In the genomic region with DNA sequence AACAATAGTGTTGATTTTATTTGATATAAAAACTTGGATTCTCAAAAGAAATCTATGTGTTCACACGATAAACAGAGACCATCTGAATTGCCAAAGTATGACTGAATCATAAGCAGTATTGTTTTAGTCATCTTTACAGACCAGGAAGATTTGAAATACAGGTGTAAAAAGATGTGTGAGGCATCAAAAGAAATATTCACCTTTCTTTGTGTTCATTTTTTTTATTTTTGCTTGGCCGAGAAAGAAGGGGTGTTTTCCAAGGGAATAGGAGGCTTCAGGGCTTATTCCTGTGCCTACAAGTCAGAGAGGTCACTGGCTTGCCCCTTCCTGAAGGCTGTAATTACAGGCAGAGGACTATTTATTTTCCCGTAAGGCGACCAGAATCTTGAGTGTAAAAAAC, we compare ENCODE assay signal across 19 cellular contexts.
"Had no signal": no experiment of that assay in that cellular context is flagged by ENCODE, and none has a peak within 500 bp of the region (broad histone marks: within the 10 kb centered on the region; RNA-seq: fewer than 3 reads in every experiment).

No MANE protein-coding gene starts in this region.

- H3K36me3 ChIP-seq: adrenal gland, prostate gland, upper lobe of right lung had no signal

- H3K9me3 Mint-ChIP-seq: activated CD4-positive, alpha-beta memory T cell treated with anti-CD3 and anti-CD28 coated beads, Interleukin-2, amount 10 ng/mL, durations not matched to agents 7 days and 5 days; activated naive CD4-positive, alpha-beta T cell treated with anti-CD3 and anti-CD28 coated beads, Interleukin-2, amount 50 U/mL, for 24 hours; activated T-cell treated with anti-CD3 and anti-CD28 coated beads, Interleukin-2, amount 50 U/mL, for 4 hours; natural killer cell; WTC11 had no signal

- H3K36me3 Mint-ChIP-seq: activated naive CD4-positive, alpha-beta T cell treated with anti-CD3 and anti-CD28 coated beads, Interleukin-2, amount 50 U/mL, for 24 hours; natural killer cell; WTC11 had no signal

- FAIRE-seq: colon had no signal

- H3K4me1 Mint-ChIP-seq: activated CD4-positive, alpha-beta memory T cell treated with anti-CD3 and anti-CD28 coated beads, Interleukin-2, amount 10 ng/mL, durations not matched to agents 7 days and 5 days; activated naive CD4-positive, alpha-beta T cell treated with anti-CD3 and anti-CD28 coated beads, Interleukin-2, amount 50 U/mL, for 24 hours; natural killer cell; T-helper 17 cell had no signal

- H3K9me3 ChIP-seq: adrenal gland, prostate gland, upper lobe of right lung had no signal

- ATAC-seq: activated T-cell treated with anti-CD3 and anti-CD28 coated beads, Interleukin-2, amount 50 U/mL, for 4 hours; natural killer cell; right cardiac atrium; T-helper 17 cell; upper lobe of right lung; WTC11 had no signal

- DNase-seq: activated CD4-positive, alpha-beta memory T cell treated with anti-CD3 and anti-CD28 coated beads, Interleukin-2, amount 10 ng/mL, durations not matched to agents 7 days and 5 days; activated CD4-positive, alpha-beta T cell treated with anti-CD3 and anti-CD28 coated beads for 4 hours; activated effector memory CD4-positive, alpha-beta T cell treated with anti-CD3 and anti-CD28 coated beads, Interleukin-2, amount 50 U/mL, for 16 hours; activated T-cell treated with anti-CD3 and anti-CD28 coated beads, Interleukin-2, amount 50 U/mL, for 4 hours; adrenal gland; caudate nucleus; foreskin fibroblast; mesendoderm; natural killer cell; right cardiac atrium; small intestine; stimulated activated CD4-positive, alpha-beta T cell treated with anti-CD3 and anti-CD28 coated beads, Interleukin-4, amount 100 ng/mL, for 24 hours; stimulated activated naive CD4-positive, alpha-beta T cell treated with Interleukin-2 at 50 U/mL for 16 hours; T-helper 17 cell; upper lobe of right lung had no signal

- H3K4me1 ChIP-seq: adrenal gland, prostate gland, upper lobe of right lung had no signal

- H3K27ac Mint-ChIP-seq: activated CD4-positive, alpha-beta memory T cell treated with anti-CD3 and anti-CD28 coated beads, Interleukin-2, amount 10 ng/mL, durations not matched to agents 7 days and 5 days; activated naive CD4-positive, alpha-beta T cell treated with anti-CD3 and anti-CD28 coated beads, Interleukin-2, amount 50 U/mL, for 24 hours; natural killer cell; T-helper 17 cell had no signal

- H3K4me3 Mint-ChIP-seq: activated CD4-positive, alpha-beta memory T cell treated with anti-CD3 and anti-CD28 coated beads, Interleukin-2, amount 10 ng/mL, durations not matched to agents 7 days and 5 days; activated naive CD4-positive, alpha-beta T cell treated with anti-CD3 and anti-CD28 coated beads, Interleukin-2, amount 50 U/mL, for 24 hours; activated T-cell treated with anti-CD3 and anti-CD28 coated beads, Interleukin-2, amount 50 U/mL, for 4 hours; natural killer cell; T-helper 17 cell; WTC11 had no signal

- H3K4me3 ChIP-seq: adrenal gland, prostate gland, upper lobe of right lung had no signal

- H3K27ac ChIP-seq: adrenal gland, prostate gland, upper lobe of right lung had no signal

- H3K27me3 ChIP-seq: adrenal gland, upper lobe of right lung had no signal
